ENCODE assay signal across 5 cellular contexts in genomic region chr7:144238530-144239082, GRCh38. TPM values are rescaled to one million over a fixed set of nuclear protein-coding genes. Genes with fewer than 3 reads are reported as not detected.
"Had no signal": no experiment of that assay in that cellular context is flagged by ENCODE, and none has a peak within 500 bp of the region (broad histone marks: within the 10 kb centered on the region; RNA-seq: fewer than 3 reads in every experiment).

No MANE protein-coding gene starts in this region.

RNA-seq across cellular contexts. Expression of gene OR2A42, which starts 0.8 kb away (rescaled TPM):
- total RNA-seq: HT-29, LHCN-M2, MCF 10A, NCI-H460, SJCRH30 had no signal

RNA-seq across cellular contexts. Expression of gene OR2A7, which starts 26.0 kb away (rescaled TPM):
- total RNA-seq: LHCN-M2, NCI-H460, SJCRH30 had no signal

RNA-seq across cellular contexts. Expression of gene CTAGE8, which starts 30.5 kb away (rescaled TPM):
- total RNA-seq: HT-29, SJCRH30 had no signal

RNA-seq across cellular contexts. Expression of gene ARHGEF35, which starts 43.0 kb away (rescaled TPM):
- total RNA-seq: MCF 10A, SJCRH30 had no signal

RNA-seq across cellular contexts. Expression of gene CTAGE4, which starts 55.3 kb away (rescaled TPM):
- total RNA-seq: LHCN-M2, SJCRH30 had no signal
